1 cellular context compared by ENCODE assay signal in the genomic region with DNA sequence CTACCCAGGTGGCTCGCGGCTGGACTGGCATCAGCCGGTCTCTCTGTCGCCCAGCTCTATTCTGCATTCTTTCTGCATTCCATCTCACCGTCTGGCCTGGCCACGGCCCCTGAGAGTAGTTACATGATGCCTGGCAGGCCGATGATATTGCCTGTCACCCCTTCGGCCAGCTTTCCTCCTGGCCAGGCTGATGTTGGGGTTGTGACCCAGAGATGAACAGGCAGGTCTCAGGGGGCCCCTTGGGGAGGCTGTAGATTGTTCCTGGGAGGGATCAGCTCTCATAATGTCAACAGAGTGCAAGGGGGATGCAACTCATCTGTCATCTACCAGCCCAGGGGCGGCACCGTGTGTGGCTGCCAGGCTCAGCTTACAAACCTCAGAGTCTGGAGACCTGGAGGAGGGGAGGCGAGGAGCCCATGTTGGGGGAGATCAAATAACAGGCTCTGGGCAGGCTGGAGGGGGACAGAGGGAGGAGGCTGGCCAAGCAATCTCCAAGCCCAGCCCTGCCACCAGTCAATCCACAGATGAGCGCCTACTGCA.
TF ChIP-seq lines count a peak whose summit lies in the region.

No MANE protein-coding gene starts in this region.

TF ChIP-seq in GM12878, 131 proteins besides CTCF, POLR2A, EP300 and RAD21:
- TF ChIP-seq, protein P1, sequence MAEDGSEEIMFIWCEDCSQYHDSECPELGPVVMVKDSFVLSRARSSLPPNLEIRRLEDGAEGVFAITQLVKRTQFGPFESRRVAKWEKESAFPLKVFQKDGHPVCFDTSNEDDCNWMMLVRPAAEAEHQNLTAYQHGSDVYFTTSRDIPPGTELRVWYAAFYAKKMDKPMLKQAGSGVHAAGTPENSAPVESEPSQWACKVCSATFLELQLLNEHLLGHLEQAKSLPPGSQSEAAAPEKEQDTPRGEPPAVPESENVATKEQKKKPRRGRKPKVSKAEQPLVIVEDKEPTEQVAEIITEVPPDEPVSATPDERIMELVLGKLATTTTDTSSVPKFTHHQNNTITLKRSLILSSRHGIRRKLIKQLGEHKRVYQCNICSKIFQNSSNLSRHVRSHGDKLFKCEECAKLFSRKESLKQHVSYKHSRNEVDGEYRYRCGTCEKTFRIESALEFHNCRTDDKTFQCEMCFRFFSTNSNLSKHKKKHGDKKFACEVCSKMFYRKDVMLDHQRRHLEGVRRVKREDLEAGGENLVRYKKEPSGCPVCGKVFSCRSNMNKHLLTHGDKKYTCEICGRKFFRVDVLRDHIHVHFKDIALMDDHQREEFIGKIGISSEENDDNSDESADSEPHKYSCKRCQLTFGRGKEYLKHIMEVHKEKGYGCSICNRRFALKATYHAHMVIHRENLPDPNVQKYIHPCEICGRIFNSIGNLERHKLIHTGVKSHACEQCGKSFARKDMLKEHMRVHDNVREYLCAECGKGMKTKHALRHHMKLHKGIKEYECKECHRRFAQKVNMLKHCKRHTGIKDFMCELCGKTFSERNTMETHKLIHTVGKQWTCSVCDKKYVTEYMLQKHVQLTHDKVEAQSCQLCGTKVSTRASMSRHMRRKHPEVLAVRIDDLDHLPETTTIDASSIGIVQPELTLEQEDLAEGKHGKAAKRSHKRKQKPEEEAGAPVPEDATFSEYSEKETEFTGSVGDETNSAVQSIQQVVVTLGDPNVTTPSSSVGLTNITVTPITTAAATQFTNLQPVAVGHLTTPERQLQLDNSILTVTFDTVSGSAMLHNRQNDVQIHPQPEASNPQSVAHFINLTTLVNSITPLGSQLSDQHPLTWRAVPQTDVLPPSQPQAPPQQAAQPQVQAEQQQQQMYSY (CRISPR knock-in tag; IDR thresholded peaks at IDR 0.05), result no peak
- TF ChIP-seq EED (IDR thresholded peaks at IDR 0.05; ENCODE audit: low read depth), result no peak
